8 cellular contexts compared by ENCODE assay signal in the genomic region with DNA sequence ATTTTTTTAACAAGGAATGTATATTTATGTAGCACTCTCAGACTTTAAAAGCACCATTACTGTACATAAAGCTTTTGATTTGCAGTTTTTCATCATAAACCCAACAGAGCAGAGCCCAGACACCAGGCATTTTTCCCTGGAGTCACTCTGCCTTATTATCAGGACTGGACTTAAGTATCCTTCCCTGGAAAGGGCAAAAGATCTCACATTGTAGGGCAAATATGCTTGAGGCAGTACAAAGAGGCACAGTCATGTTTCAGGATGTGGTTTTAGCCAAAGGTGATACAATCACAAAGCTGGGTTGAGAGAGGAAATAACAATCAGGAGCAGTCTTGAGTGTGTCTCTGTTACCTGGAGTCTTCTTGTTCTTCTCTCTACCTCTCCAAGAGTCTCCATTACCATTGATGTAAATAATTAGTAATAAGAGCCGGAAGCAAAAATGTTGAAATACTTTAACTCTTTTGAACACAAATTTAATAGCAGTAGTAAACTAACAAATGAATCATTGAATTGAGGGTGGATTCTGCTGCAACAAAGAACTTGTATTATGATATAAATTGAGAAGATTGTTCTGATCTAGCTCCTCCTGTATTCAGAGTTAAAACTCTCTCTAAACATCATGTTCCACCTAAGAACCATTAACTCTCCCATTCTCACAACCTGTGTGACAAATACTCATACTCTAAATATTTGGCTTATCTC.
DNase-seq lines count a peak whose midpoint lies in the region; FAIRE-seq and TF ChIP-seq lines count a peak whose summit lies in the region.

No MANE protein-coding gene starts in this region.

- H2BK5ac ChIP-seq in mesenchymal stem cell (ENCODE audit: low read depth, low read length, poor library complexity, severe bottlenecking) = no peak overlapping the region

- no peak overlapping the region for H3K4me3 ChIP-seq in Jurkat, Clone E6-1 (ENCODE audit: low read length)
- H3K4me3 ChIP-seq in mesenchymal stem cell (ENCODE audit: insufficient read depth in 1 of 2, low read depth in 1 of 2, low read length in 2 of 2) (no peak overlapping the region), coronary artery (no peak overlapping the region)

- H3K79me1 ChIP-seq in mesenchymal stem cell (replicated peaks; ENCODE audit: low read length, poor library complexity, severe bottlenecking) = no peaks in the 10 kb centered on the region

- H2AFZ ChIP-seq in mesenchymal stem cell (ENCODE audit: low read depth, low read length) = no peak overlapping the region

- peak; percentile 64 for DNase-seq in Jurkat, Clone E6-1 (ENCODE audit: low read depth, low spot score)
- DNase-seq in mesenchymal stem cell = peak; percentile 15
- DNase-seq in coronary artery (ENCODE audit: low spot score) = no peak
- DNase-seq in cerebellar nuclear complex (lab: John Stamatoyannopoulos, UW) = no peak
- no peak for DNase-seq in NCI-H187 (lab: John Stamatoyannopoulos, UW)
- no peak for DNase-seq in mucosa of gallbladder (ENCODE audit: low spot score)

- no peak overlapping the region for H3K18ac ChIP-seq in mesenchymal stem cell (ENCODE audit: low read depth in 1 of 2, low read length in 2 of 2)

- H3K36me3 ChIP-seq in mesenchymal stem cell (ENCODE audit: control insufficient read depth in 1 of 2, insufficient read depth in 2 of 2, low read depth in 1 of 2, low read length in 2 of 2) = no peaks in the 10 kb centered on the region

- H3K9me3 ChIP-seq in mesenchymal stem cell (ENCODE audit: control insufficient read depth, low read length) = no peaks in the 10 kb centered on the region

- no peak overlapping the region for H3K9ac ChIP-seq in mesenchymal stem cell (ENCODE audit: low read length)

- FAIRE-seq in G401.6 (lab: Jason Lieb, UNC) = peak; percentile 96

- H3K4ac ChIP-seq in mesenchymal stem cell (ENCODE audit: low read depth in 1 of 2, low read length in 2 of 2) = no peak overlapping the region

- H2AK5ac ChIP-seq in mesenchymal stem cell (ENCODE audit: low read length, severe bottlenecking) = no peak overlapping the region

- H3K27ac Mint-ChIP-seq in activated naive CD8-positive, alpha-beta T cell = peak overlapping the region; percentile 54

- H3K23ac ChIP-seq in mesenchymal stem cell (ENCODE audit: low read length in 2 of 2) = no peak overlapping the region

- no peaks in the 10 kb centered on the region for H3K9me3 Mint-ChIP-seq in activated naive CD8-positive, alpha-beta T cell (ENCODE audit: low read depth)

- WGBS in mesenchymal stem cell = no CpG with 5 or more reads among the region's 1 CpG

- H3K27me3 Mint-ChIP-seq in activated naive CD8-positive, alpha-beta T cell = no peaks in the 10 kb centered on the region

- no peak overlapping the region for H2BK12ac ChIP-seq in mesenchymal stem cell (ENCODE audit: low read length in 2 of 2)

- H3K27ac ChIP-seq in mesenchymal stem cell (ENCODE audit: low read length, poor library complexity, severe bottlenecking) (no peak overlapping the region), coronary artery (no peak overlapping the region)

- peaks cover 4% of the 10 kb centered on the region for H3K36me3 Mint-ChIP-seq in activated naive CD8-positive, alpha-beta T cell

- H4K91ac ChIP-seq in mesenchymal stem cell (ENCODE audit: low read length) = no peak overlapping the region

- peak overlapping the region; percentile 61 for H3K4me3 Mint-ChIP-seq in activated naive CD8-positive, alpha-beta T cell

- H3K4me1 Mint-ChIP-seq in activated naive CD8-positive, alpha-beta T cell (ENCODE audit: low read depth) = peaks cover 74% of the 10 kb centered on the region

- peaks cover 1% of the 10 kb centered on the region for H3K4me1 ChIP-seq in mesenchymal stem cell (ENCODE audit: control insufficient read depth, insufficient read depth, low read depth, low read length)

- H2BK15ac ChIP-seq in mesenchymal stem cell (ENCODE audit: low read depth, poor library complexity, severe bottlenecking) = no peak overlapping the region

- no peak overlapping the region for H3K4me2 ChIP-seq in mesenchymal stem cell (ENCODE audit: low read length, poor library complexity, severe bottlenecking)

- no peak for TF ChIP-seq CTCF in coronary artery (IDR thresholded peaks at IDR 0.05)

- no peak overlapping the region for H4K8ac ChIP-seq in mesenchymal stem cell (ENCODE audit: low read length)

- H3K14ac ChIP-seq in mesenchymal stem cell (ENCODE audit: low read length in 2 of 2) = no peak overlapping the region

- H3K27me3 ChIP-seq in mesenchymal stem cell (ENCODE audit: control insufficient read depth in 1 of 2, insufficient read depth in 1 of 2, low read length in 2 of 2) = no peaks in the 10 kb centered on the region

- no peak overlapping the region for H2BK120ac ChIP-seq in mesenchymal stem cell (ENCODE audit: low read depth, low read length)

Comparison
In these comparisons a context has a peak if more than half of its experiments do, and no peak if none do; other contexts are left out.
1. DNase-seq: peak in Jurkat, Clone E6-1 (single experiment) and mesenchymal stem cell (single experiment); none in coronary artery (single experiment), cerebellar nuclear complex (0 of 2), NCI-H187 (0 of 2) and mucosa of gallbladder (single experiment).